In the genomic region with DNA sequence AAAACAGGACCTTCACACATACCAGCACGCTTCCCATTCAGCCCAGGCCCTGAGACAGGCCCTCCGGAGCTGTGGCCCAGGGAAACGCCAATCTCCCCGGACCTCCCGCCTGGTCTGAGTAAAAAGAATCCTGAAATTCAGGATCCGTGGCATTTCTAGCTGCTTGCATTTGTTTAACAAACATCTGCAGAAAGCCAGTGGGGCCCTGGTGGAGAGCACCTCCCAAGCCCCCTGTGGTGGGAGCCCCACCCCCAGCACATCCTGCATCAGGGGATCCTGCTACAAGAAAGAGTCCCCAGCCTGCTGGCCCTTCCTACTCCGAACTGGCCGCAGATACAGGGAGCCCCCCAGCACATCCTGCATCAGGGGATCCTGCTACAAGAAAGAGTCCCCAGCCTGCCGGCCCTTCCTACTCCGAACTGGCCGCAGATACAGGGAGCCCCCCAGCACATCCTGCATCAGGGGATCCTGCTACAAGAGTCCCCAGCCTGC, we compare ENCODE assay signal across 7 cellular contexts. TPM values are rescaled to one million over a fixed set of nuclear protein-coding genes. Genes with fewer than 3 reads are reported as not detected.
DNase-seq lines count a peak whose midpoint lies in the region; ATAC-seq and TF ChIP-seq lines count a peak whose summit lies in the region.
"Not testable (repeated sequence)": the region's sequence is repeated elsewhere in the genome, so short reads cannot be mapped to it uniquely, and the experiment has no call there.

No MANE protein-coding gene starts in this region.

- not testable (repeated sequence) for H3K9me3 Mint-ChIP-seq in GM23338; effector memory CD8-positive, alpha-beta T cell; progenitor cell of endocrine pancreas (ENCODE audit: low read depth)

- peak overlapping the region; percentile 83 for H3K9ac ChIP-seq in iPS-15b (ENCODE audit: low read depth, low read length)

- peaks cover 82% of the 10 kb centered on the region for H3K4me1 Mint-ChIP-seq in GM23338
- H3K4me1 Mint-ChIP-seq in effector memory CD8-positive, alpha-beta T cell (ENCODE audit: low read depth in 2 of 2) = peaks cover 83 to 84% of the 10 kb centered on the region in 2 donors
- peaks cover 15% of the 10 kb centered on the region for H3K4me1 Mint-ChIP-seq in progenitor cell of endocrine pancreas (ENCODE audit: low read depth)

- peak overlapping the region; percentile 65 for H3K4me3 Mint-ChIP-seq in GM23338
- H3K4me3 Mint-ChIP-seq in effector memory CD8-positive, alpha-beta T cell = peak overlapping the region; percentile 97 to 99
- peak overlapping the region; percentile 31 for H3K4me3 Mint-ChIP-seq in progenitor cell of endocrine pancreas (ENCODE audit: low read depth)

- peak overlapping the region; percentile 75 for H3K4me2 ChIP-seq in GM23338
- H3K4me2 ChIP-seq in PC-9 = peak overlapping the region; percentile 40

- not testable (repeated sequence) for BruUV-seq in PC-9 (replicated peaks; lab: Mats Ljungman, UMichigan)

- H2AFZ ChIP-seq in GM23338, PC-9: not testable (repeated sequence)

- H3K36me3 ChIP-seq in GM23338 (ENCODE audit: insufficient read depth) = not testable (repeated sequence)
- H3K36me3 ChIP-seq in PC-9 (ENCODE audit: low read depth) = peaks cover 12% of the 10 kb centered on the region
- H3K36me3 ChIP-seq in iPS-15b (ENCODE audit: control insufficient read depth, insufficient read depth, low read length) = peaks cover 66% of the 10 kb centered on the region

- H3K9me2 ChIP-seq in GM23338 (ENCODE audit: insufficient read depth); PC-9 (ENCODE audit: insufficient read depth): not testable (repeated sequence)

- intact Hi-C loops in PC-9 (cut with micrococcal nuclease; ENCODE audit: unreplicated experiment) = loop anchor here (5.0 to 10.0 kb wide), 2 partner anchors 348 to 400 kb away; a partner anchor contains a TSS

- H3K27me3 ChIP-seq in GM23338 (ENCODE audit: insufficient read depth); PC-9 (ENCODE audit: insufficient read depth, low read depth); iPS-15b (ENCODE audit: control insufficient read depth, insufficient read depth, low read length): not testable (repeated sequence)

- peaks cover 57% of the 10 kb centered on the region for H3K36me3 Mint-ChIP-seq in GM23338 (ENCODE audit: low read depth)
- H3K36me3 Mint-ChIP-seq in effector memory CD8-positive, alpha-beta T cell (ENCODE audit: insufficient read depth) = peaks cover 78% of the 10 kb centered on the region
- H3K36me3 Mint-ChIP-seq in progenitor cell of endocrine pancreas (ENCODE audit: insufficient read depth) = not testable (repeated sequence)

- H3K27me3 Mint-ChIP-seq in GM23338 (ENCODE audit: insufficient read depth, low read depth, poor library complexity) = peaks cover 44% of the 10 kb centered on the region
- not testable (repeated sequence) for H3K27me3 Mint-ChIP-seq in effector memory CD8-positive, alpha-beta T cell; progenitor cell of endocrine pancreas

- POLR2A ChIA-PET in PC-9 (lab: Charles Lee; ENCODE audit: unreplicated experiment) = interaction anchor here (0.6 kb wide), 2 partner anchors 60 to 105 kb away, joined by 10 to 11 read pairs; no protein-coding TSS in a partner anchor

- peak; percentile 99 for DNase-seq in GM23338 (ENCODE audit: low spot score)
- DNase-seq in PC-9 = peak; percentile 96 to 98
- peak; percentile 15 for DNase-seq in activated T-cell treated with anti-CD3 and anti-CD28 coated beads, Interleukin-2, amount 50 U/mL, for 1 hour
- not testable (repeated sequence) for DNase-seq in effector memory CD8-positive, alpha-beta T cell
- peak; percentile 75 for DNase-seq in mesenteric fat pad (ENCODE audit: low spot score)
- DNase-seq in progenitor cell of endocrine pancreas (ENCODE audit: low spot score, unreplicated experiment) = peak; percentile 33

- H3F3A ChIP-seq in GM23338 (replicated peaks; ENCODE audit: low read depth) (peaks cover 31% of the 10 kb centered on the region), PC-9 (ENCODE audit: insufficient read depth, low read depth) (peaks cover 37% of the 10 kb centered on the region)

- H3K4me1 ChIP-seq in GM23338 (ENCODE audit: insufficient read depth) (peaks cover 68% of the 10 kb centered on the region), PC-9 (replicated peaks; ENCODE audit: insufficient read depth) (peaks cover 64% of the 10 kb centered on the region), iPS-15b (ENCODE audit: control insufficient read depth, insufficient read depth, low read length) (peaks cover 26% of the 10 kb centered on the region)

- H3K4me3 ChIP-seq in GM23338 (peak overlapping the region; percentile 44; the same call in 1 of the 2 replicates), iPS-15b (ENCODE audit: low read depth, low read length) (peak overlapping the region; percentile 41)
- H3K4me3 ChIP-seq in PC-9 = not testable (repeated sequence)

- H3K27ac Mint-ChIP-seq in GM23338 = peak overlapping the region; percentile 99
- H3K27ac Mint-ChIP-seq in effector memory CD8-positive, alpha-beta T cell = peak overlapping the region; percentile 94 to 96
- H3K27ac Mint-ChIP-seq in progenitor cell of endocrine pancreas = peak overlapping the region; percentile 92

- H3K27ac ChIP-seq in GM23338 (ENCODE audit: low read depth) = peak overlapping the region; percentile 99
- not testable (repeated sequence) for H3K27ac ChIP-seq in PC-9

- H4K20me1 ChIP-seq in GM23338 (replicated peaks; ENCODE audit: insufficient read depth) (peaks cover 14% of the 10 kb centered on the region), PC-9 (ENCODE audit: insufficient read depth) (peaks cover 56% of the 10 kb centered on the region)

- peaks cover 88% of the 10 kb centered on the region for H3K79me2 ChIP-seq in GM23338 (replicated peaks; ENCODE audit: insufficient read depth)
- peaks cover 80% of the 10 kb centered on the region for H3K79me2 ChIP-seq in PC-9 (ENCODE audit: low read depth)

- ATAC-seq in GM23338 = peak; percentile 77
- not testable (repeated sequence) for ATAC-seq in effector memory CD8-positive, alpha-beta T cell (replicated peaks)

- CTCF ChIA-PET in PC-9 (lab: Charles Lee) = interaction anchor here (0.7 kb wide), 1 partner anchor 130 kb away, joined by 9 read pairs; no protein-coding TSS in a partner anchor

- TF ChIP-seq CTCF in GM23338 (conservative IDR thresholded peaks at IDR 0.05; ENCODE audit: low read depth in 2 of 2); PC-9 (conservative IDR thresholded peaks at IDR 0.05); progenitor cell of endocrine pancreas (IDR thresholded peaks at IDR 0.05; ENCODE audit: unreplicated experiment): not testable (repeated sequence)

- not testable (repeated sequence) for H3K9me3 ChIP-seq in PC-9 (ENCODE audit: insufficient read depth, low read depth); iPS-15b (ENCODE audit: control insufficient read depth, insufficient read depth, low read length)

TF ChIP-seq in GM23338, 12 proteins besides CTCF, POLR2A, EP300 and RAD21:
- TF ChIP-seq, protein P1, sequence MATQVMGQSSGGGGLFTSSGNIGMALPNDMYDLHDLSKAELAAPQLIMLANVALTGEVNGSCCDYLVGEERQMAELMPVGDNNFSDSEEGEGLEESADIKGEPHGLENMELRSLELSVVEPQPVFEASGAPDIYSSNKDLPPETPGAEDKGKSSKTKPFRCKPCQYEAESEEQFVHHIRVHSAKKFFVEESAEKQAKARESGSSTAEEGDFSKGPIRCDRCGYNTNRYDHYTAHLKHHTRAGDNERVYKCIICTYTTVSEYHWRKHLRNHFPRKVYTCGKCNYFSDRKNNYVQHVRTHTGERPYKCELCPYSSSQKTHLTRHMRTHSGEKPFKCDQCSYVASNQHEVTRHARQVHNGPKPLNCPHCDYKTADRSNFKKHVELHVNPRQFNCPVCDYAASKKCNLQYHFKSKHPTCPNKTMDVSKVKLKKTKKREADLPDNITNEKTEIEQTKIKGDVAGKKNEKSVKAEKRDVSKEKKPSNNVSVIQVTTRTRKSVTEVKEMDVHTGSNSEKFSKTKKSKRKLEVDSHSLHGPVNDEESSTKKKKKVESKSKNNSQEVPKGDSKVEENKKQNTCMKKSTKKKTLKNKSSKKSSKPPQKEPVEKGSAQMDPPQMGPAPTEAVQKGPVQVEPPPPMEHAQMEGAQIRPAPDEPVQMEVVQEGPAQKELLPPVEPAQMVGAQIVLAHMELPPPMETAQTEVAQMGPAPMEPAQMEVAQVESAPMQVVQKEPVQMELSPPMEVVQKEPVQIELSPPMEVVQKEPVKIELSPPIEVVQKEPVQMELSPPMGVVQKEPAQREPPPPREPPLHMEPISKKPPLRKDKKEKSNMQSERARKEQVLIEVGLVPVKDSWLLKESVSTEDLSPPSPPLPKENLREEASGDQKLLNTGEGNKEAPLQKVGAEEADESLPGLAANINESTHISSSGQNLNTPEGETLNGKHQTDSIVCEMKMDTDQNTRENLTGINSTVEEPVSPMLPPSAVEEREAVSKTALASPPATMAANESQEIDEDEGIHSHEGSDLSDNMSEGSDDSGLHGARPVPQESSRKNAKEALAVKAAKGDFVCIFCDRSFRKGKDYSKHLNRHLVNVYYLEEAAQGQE (IDR thresholded peaks at IDR 0.05; ENCODE audit: unreplicated experiment) = peak; percentile 27
- TF ChIP-seq, protein P2, sequence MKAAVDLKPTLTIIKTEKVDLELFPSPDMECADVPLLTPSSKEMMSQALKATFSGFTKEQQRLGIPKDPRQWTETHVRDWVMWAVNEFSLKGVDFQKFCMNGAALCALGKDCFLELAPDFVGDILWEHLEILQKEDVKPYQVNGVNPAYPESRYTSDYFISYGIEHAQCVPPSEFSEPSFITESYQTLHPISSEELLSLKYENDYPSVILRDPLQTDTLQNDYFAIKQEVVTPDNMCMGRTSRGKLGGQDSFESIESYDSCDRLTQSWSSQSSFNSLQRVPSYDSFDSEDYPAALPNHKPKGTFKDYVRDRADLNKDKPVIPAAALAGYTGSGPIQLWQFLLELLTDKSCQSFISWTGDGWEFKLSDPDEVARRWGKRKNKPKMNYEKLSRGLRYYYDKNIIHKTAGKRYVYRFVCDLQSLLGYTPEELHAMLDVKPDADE (IDR thresholded peaks at IDR 0.05) = peak; percentile 24; the same call in 1 of the 2 replicates
- peak; percentile 24; the same call in 1 of the 2 replicates for TF ChIP-seq POLR2AphosphoS5 (IDR thresholded peaks at IDR 0.05; ENCODE audit: low read depth)

RNA-seq across cellular contexts. Expression of a gene that starts 8.9 kb away (rescaled TPM):
- 255 and 263 TPM in 2 replicates for total RNA-seq in GM23338 (2014; rRNA removed; shearing (Covaris generic))
- polyA plus RNA-seq in GM23338 (2016; fragmentation: Nextera tagmentation; extraction: Ambion mirVana) = 75.0 and 78.0 TPM in 2 replicates
- total RNA-seq in PC-9 (2021) (90.6 and 96.1 TPM in 2 replicates), mesenteric fat pad (45.7 TPM), progenitor cell of endocrine pancreas (73.3 and 76.4 TPM in 2 replicates)

Comparison
In these comparisons a context has a peak if more than half of its experiments do, and no peak if none do; other contexts are left out.
1. H3K4me3 Mint-ChIP-seq: peak in every context shown above with its lines; median percentile 98 in effector memory CD8-positive, alpha-beta T cell; 65 in GM23338; 31 in progenitor cell of endocrine pancreas.